Comparison of ENCODE assay signal across 23 cellular contexts in genomic region chr5:620586-621180, GRCh38. TPM values are rescaled to one million over a fixed set of nuclear protein-coding genes. Genes with fewer than 3 reads are reported as not detected.
DNase-seq lines count a peak whose midpoint lies in the region; ATAC-seq, FAIRE-seq and TF ChIP-seq lines count a peak whose summit lies in the region.
"Had no signal": no experiment of that assay in that cellular context is flagged by ENCODE, and none has a peak within 500 bp of the region (broad histone marks: within the 10 kb centered on the region; RNA-seq: fewer than 3 reads in every experiment).

No MANE protein-coding gene starts in this region.

- no peak overlapping the region for H3K4me3 ChIP-seq in lower lobe of right lung
- H3K4me3 ChIP-seq: SK-N-MC had no signal

- intact Hi-C loops in lower lobe of right lung (cut with DNase I) = no loop called here

- H3K27me3 Mint-ChIP-seq in activated CD8-positive, alpha-beta memory T cell treated with anti-CD3 and anti-CD28 coated beads, Interleukin-2, amount 10 ng/mL, durations not matched to agents 7 days and 5 days = no peaks in the 10 kb centered on the region

- H3K36me3 Mint-ChIP-seq in activated CD8-positive, alpha-beta memory T cell treated with anti-CD3 and anti-CD28 coated beads, Interleukin-2, amount 10 ng/mL, durations not matched to agents 7 days and 5 days = peaks cover 22% of the 10 kb centered on the region

- H3K27me3 ChIP-seq in lower lobe of right lung (ENCODE audit: low read depth) = no peaks in the 10 kb centered on the region

- peak; percentile 57 for FAIRE-seq in HTR-8/SVneo (lab: Jason Lieb, UNC)
- FAIRE-seq: D721Med, GM12892 had no signal

- DNase-seq in activated CD8-positive, alpha-beta memory T cell treated with anti-CD3 and anti-CD28 coated beads, Interleukin-2, amount 10 ng/mL, durations not matched to agents 7 days and 5 days = peak; percentile 34
- DNase-seq in activated CD8-positive, alpha-beta memory T cell treated with anti-CD3 and anti-CD28 coated beads, Interleukin-2, amount 50 U/mL, for 48 hours = no peak
- DNase-seq in HTR-8/SVneo (ENCODE audit: insufficient read length, low spot score) (no peak), lower lobe of right lung (peak; percentile 36), NCI-H1436 (lab: John Stamatoyannopoulos, UW) (no peak), SKM-1 treated with dmso at 0.1 percent for 144 hours (lab: John Stamatoyannopoulos, UW; ENCODE audit: unreplicated experiment) (no peak)
- peak; percentile 18 for DNase-seq in stimulated activated CD8-positive, alpha-beta memory T cell treated with anti-CD3 and anti-CD28 coated beads, Interleukin-4, amount 100 ng/mL, for 48 hours
- DNase-seq: AML-193, DMS79, GOT3, IMR-90, NCI-H1417, NCI-H1930, NCI-H2171, NCI-H526, SHP77 had no signal

- TF ChIP-seq CTCF in lower lobe of right lung (IDR thresholded peaks at IDR 0.05) = no peak

- CTCF ChIA-PET in activated CD8-positive, alpha-beta memory T cell treated with anti-CD3 and anti-CD28 coated beads, Interleukin-2, amount 10 ng/mL, durations not matched to agents 7 days and 5 days (lab: Charles Lee) = interaction anchor here (1.0 to 1.4 kb wide), 2 partner anchors 8 to 173 kb away, joined by 3 to 4 read pairs; partner anchors contain the start of gene CEP72

- H3K4me1 Mint-ChIP-seq in activated CD8-positive, alpha-beta memory T cell treated with anti-CD3 and anti-CD28 coated beads, Interleukin-2, amount 10 ng/mL, durations not matched to agents 7 days and 5 days = peaks cover 12% of the 10 kb centered on the region

- no peaks in the 10 kb centered on the region for H3K9me3 ChIP-seq in lower lobe of right lung

- H3K27ac Mint-ChIP-seq in activated CD8-positive, alpha-beta memory T cell treated with anti-CD3 and anti-CD28 coated beads, Interleukin-2, amount 10 ng/mL, durations not matched to agents 7 days and 5 days = no peak overlapping the region

- H3K4me3 Mint-ChIP-seq in activated CD8-positive, alpha-beta memory T cell treated with anti-CD3 and anti-CD28 coated beads, Interleukin-2, amount 10 ng/mL, durations not matched to agents 7 days and 5 days = no peak overlapping the region

- H3K36me3 ChIP-seq in lower lobe of right lung = peaks cover 38% of the 10 kb centered on the region

- peaks cover under 1% of the 10 kb centered on the region for H3K9me3 Mint-ChIP-seq in activated CD8-positive, alpha-beta memory T cell treated with anti-CD3 and anti-CD28 coated beads, Interleukin-2, amount 10 ng/mL, durations not matched to agents 7 days and 5 days (ENCODE audit: low read depth)

- no peak overlapping the region for H3K27ac ChIP-seq in lower lobe of right lung
- H3K27ac ChIP-seq: 22Rv1, C4-2B, SK-N-MC had no signal

- H3K4me1 ChIP-seq in lower lobe of right lung = no peaks in the 10 kb centered on the region

- ATAC-seq in activated CD8-positive, alpha-beta memory T cell treated with anti-CD3 and anti-CD28 coated beads, Interleukin-2, amount 10 ng/mL, durations not matched to agents 7 days and 5 days = no peak
- ATAC-seq in lower lobe of right lung (no peak), GM18505 (IDR thresholded peaks at IDR 0.05; ENCODE audit: unreplicated experiment) (no peak)
- ATAC-seq: Panc1 had no signal

- no peak for TF ChIP-seq POLR2A in GM18505 (IDR thresholded peaks at IDR 0.05; ENCODE audit: borderline replicate concordance, extremely low read depth, insufficient read depth, insufficient read length)

RNA-seq across cellular contexts. Expression of gene CEP72, which starts 8.5 kb away (rescaled TPM):
- 10 to 100 TPM; 32.2 to 40.5 TPM for total RNA-seq in activated CD8-positive, alpha-beta memory T cell treated with anti-CD3 and anti-CD28 coated beads, Interleukin-2, amount 10 ng/mL, durations not matched to agents 7 days and 5 days
- 10.6 TPM for total RNA-seq in lower lobe of right lung

Comparison
In these comparisons a context has a peak if more than half of its experiments do, and no peak if none do; other contexts are left out.
1. DNase-seq: peak in activated CD8-positive, alpha-beta memory T cell treated with anti-CD3 and anti-CD28 coated beads, Interleukin-2, amount 10 ng/mL, durations not matched to agents 7 days and 5 days (single experiment), lower lobe of right lung (single experiment) and stimulated activated CD8-positive, alpha-beta memory T cell treated with anti-CD3 and anti-CD28 coated beads, Interleukin-4, amount 100 ng/mL, for 48 hours (single experiment); none in activated CD8-positive, alpha-beta memory T cell treated with anti-CD3 and anti-CD28 coated beads, Interleukin-2, amount 50 U/mL, for 48 hours (single experiment), HTR-8/SVneo (single experiment), NCI-H1436 (single experiment) and SKM-1 treated with dmso at 0.1 percent for 144 hours (single experiment).